ENCODE assay signal across 8 cellular contexts in genomic region chr7:142866361-142867096, GRCh38. TPM values are rescaled to one million over a fixed set of nuclear protein-coding genes. Genes with fewer than 3 reads are reported as not detected.
DNase-seq lines count a peak whose midpoint lies in the region; ATAC-seq and TF ChIP-seq lines count a peak whose summit lies in the region.

No MANE protein-coding gene starts in this region.

- H3K79me2 ChIP-seq in GM23338 (replicated peaks; ENCODE audit: insufficient read depth): no peaks in the 10 kb centered on the region

- TF ChIP-seq POLR2A in sigmoid colon (IDR thresholded peaks at IDR 0.05): no peak

- no peak overlapping the region for H2AFZ ChIP-seq in GM23338

- H3K36me3 Mint-ChIP-seq in GM23338 (ENCODE audit: low read depth): peaks cover 8% of the 10 kb centered on the region; the same call in 2 of the 3 replicates
- peaks cover 15 to 29% of the 10 kb centered on the region in 2 donors for H3K36me3 Mint-ChIP-seq in stimulated activated naive B cell treated with anti-CD40 and anti-IgM and Interleukin-4, amounts not matched to agents 10 μg/mL and 1 μg/mL and 100 μg/mL, for 72 hours

- H3K4me2 ChIP-seq in GM23338: no peak overlapping the region

- peaks cover 13% of the 10 kb centered on the region for H3K27me3 Mint-ChIP-seq in GM23338 (ENCODE audit: insufficient read depth, low read depth, poor library complexity)
- H3K27me3 Mint-ChIP-seq in stimulated activated naive B cell treated with anti-CD40 and anti-IgM and Interleukin-4, amounts not matched to agents 10 μg/mL and 1 μg/mL and 100 μg/mL, for 72 hours: no peaks in the 10 kb centered on the region

- H3K9me2 ChIP-seq in GM23338 (ENCODE audit: insufficient read depth): no peaks in the 10 kb centered on the region

- no peaks in the 10 kb centered on the region; the same call in 1 of the 2 replicates for H3K36me3 ChIP-seq in GM23338 (ENCODE audit: insufficient read depth)
- no peaks in the 10 kb centered on the region for H3K36me3 ChIP-seq in sigmoid colon

- H3K4me1 Mint-ChIP-seq in GM23338: peaks cover 32% of the 10 kb centered on the region
- peaks cover 0 to 6% of the 10 kb centered on the region in 2 donors for H3K4me1 Mint-ChIP-seq in stimulated activated naive B cell treated with anti-CD40 and anti-IgM and Interleukin-4, amounts not matched to agents 10 μg/mL and 1 μg/mL and 100 μg/mL, for 72 hours

- no peaks in the 10 kb centered on the region for H3K9me3 Mint-ChIP-seq in GM23338
- H3K9me3 Mint-ChIP-seq in stimulated activated naive B cell treated with anti-CD40 and anti-IgM and Interleukin-4, amounts not matched to agents 10 μg/mL and 1 μg/mL and 100 μg/mL, for 72 hours: no peaks in the 10 kb centered on the region

- WGBS in sigmoid colon, 2 donors: 23 to 69% methylated on average over 18 of the region's 18 CpGs

- no peaks in the 10 kb centered on the region for H4K20me1 ChIP-seq in GM23338 (replicated peaks; ENCODE audit: insufficient read depth)

- intact Hi-C loops in sigmoid colon (cut with DNase I): loop anchor here (1.0 kb wide), 1 partner anchor 12 kb away; no protein-coding TSS in a partner anchor

- no peak overlapping the region; the same call in 1 of the 2 replicates for H3K27ac Mint-ChIP-seq in GM23338
- H3K27ac Mint-ChIP-seq in stimulated activated naive B cell treated with anti-CD40 and anti-IgM and Interleukin-4, amounts not matched to agents 10 μg/mL and 1 μg/mL and 100 μg/mL, for 72 hours: no peak overlapping the region

- ATAC-seq in GM23338: peak; percentile 90
- ATAC-seq in SK-N-SH treated with all-trans-retinoic acid at 6 μM for 48 hours: peak; percentile 89
- peak; percentile 60 for ATAC-seq in foreskin keratinocyte
- no peak for ATAC-seq in HG03521 (IDR thresholded peaks at IDR 0.05; ENCODE audit: unreplicated experiment)
- no peak for ATAC-seq in stimulated activated naive B cell treated with anti-CD40 and anti-IgM and Interleukin-4, amounts not matched to agents 10 μg/mL and 1 μg/mL and 100 μg/mL, for 72 hours (replicated peaks)

- TF ChIP-seq CTCF in GM23338 (conservative IDR thresholded peaks at IDR 0.05; ENCODE audit: low read depth in 2 of 2) (peak; percentile 77 to 87), foreskin keratinocyte (conservative IDR thresholded peaks at IDR 0.05) (peak; percentile 63), sigmoid colon (IDR thresholded peaks at IDR 0.05) (peak; percentile 30 to 63 (median 49))

- no peak overlapping the region for H3K4me3 ChIP-seq in GM23338
- H3K4me3 ChIP-seq in sigmoid colon: no peak overlapping the region

- no peaks in the 10 kb centered on the region for H3F3A ChIP-seq in GM23338 (replicated peaks; ENCODE audit: low read depth)

- H3K4me1 ChIP-seq in GM23338 (ENCODE audit: insufficient read depth): peaks cover 20% of the 10 kb centered on the region
- no peaks in the 10 kb centered on the region for H3K4me1 ChIP-seq in foreskin keratinocyte
- H3K4me1 ChIP-seq in sigmoid colon: no peaks in the 10 kb centered on the region

- no peak for TF ChIP-seq EP300 in sigmoid colon (IDR thresholded peaks at IDR 0.05)

- DNase-seq in AG20443 (ENCODE audit: low spot score) (peak; percentile 46), GM23338 (ENCODE audit: low spot score) (peak; percentile 85), foreskin keratinocyte (no peak), sigmoid colon (no peak), NCI-H2196 treated with DMSO at 0.1 percent for 48 hours (lab: John Stamatoyannopoulos, UW; ENCODE audit: unreplicated experiment) (no peak)
- no peak for DNase-seq in stimulated activated naive B cell treated with anti-CD40 and anti-IgM and Interleukin-4, amounts not matched to agents 10 μg/mL and 1 μg/mL and 100 μg/mL, for 72 hours

- H3K27me3 ChIP-seq in GM23338 (ENCODE audit: insufficient read depth) (no peaks in the 10 kb centered on the region), foreskin keratinocyte (no peaks in the 10 kb centered on the region), sigmoid colon (no peaks in the 10 kb centered on the region)

- H3K9me3 ChIP-seq in sigmoid colon: no peaks in the 10 kb centered on the region

- H3K27ac ChIP-seq in GM23338 (ENCODE audit: low read depth) (no peak overlapping the region), foreskin keratinocyte (no peak overlapping the region), sigmoid colon (no peak overlapping the region)

- H3K4me3 Mint-ChIP-seq in GM23338: no peak overlapping the region
- H3K4me3 Mint-ChIP-seq in stimulated activated naive B cell treated with anti-CD40 and anti-IgM and Interleukin-4, amounts not matched to agents 10 μg/mL and 1 μg/mL and 100 μg/mL, for 72 hours: no peak overlapping the region

TF ChIP-seq in GM23338, 12 proteins besides CTCF, POLR2A, EP300 and RAD21:
- TF ChIP-seq ETS1 (IDR thresholded peaks at IDR 0.05): no peak
TF ChIP-seq in GM23338: peak in this region for 0.

TF ChIP-seq in SK-N-SH treated with all-trans-retinoic acid at 6 μM for 48 hours, 23 proteins besides CTCF, POLR2A, EP300 and RAD21 (continues in another document):
- TF ChIP-seq ZFP3 (CRISPR knock-in tag; IDR thresholded peaks at IDR 0.05) (no peak), GLIS3 (CRISPR knock-in tag; IDR thresholded peaks at IDR 0.05) (no peak), ARNTL (CRISPR knock-in tag; IDR thresholded peaks at IDR 0.05; ENCODE audit: borderline replicate concordance, low read depth) (no peak), TCF4 (CRISPR knock-in tag; IDR thresholded peaks at IDR 0.05; ENCODE audit: borderline replicate concordance) (no peak), CREB5 (CRISPR knock-in tag; IDR thresholded peaks at IDR 0.05; ENCODE audit: low read depth) (no peak), ESRRG (CRISPR knock-in tag; IDR thresholded peaks at IDR 0.05) (no peak), ISL1 (CRISPR knock-in tag; IDR thresholded peaks at IDR 0.05) (no peak), ZFP30 (CRISPR knock-in tag; IDR thresholded peaks at IDR 0.05) (no peak), ZNF565 (CRISPR knock-in tag; conservative IDR thresholded peaks at IDR 0.05; ENCODE audit: low read depth) (no peak), PATZ1 (CRISPR knock-in tag; IDR thresholded peaks at IDR 0.05; ENCODE audit: borderline replicate concordance) (no peak), ZNF8 (CRISPR knock-in tag; IDR thresholded peaks at IDR 0.05) (no peak), CSRNP3 (CRISPR knock-in tag; IDR thresholded peaks at IDR 0.05) (no peak), CSDC2 (CRISPR knock-in tag; IDR thresholded peaks at IDR 0.05) (no peak), TOX (CRISPR knock-in tag; IDR thresholded peaks at IDR 0.05; ENCODE audit: borderline replicate concordance) (no peak), PPARA (CRISPR knock-in tag; IDR thresholded peaks at IDR 0.05; ENCODE audit: borderline replicate concordance) (no peak), OSR1 (CRISPR knock-in tag; IDR thresholded peaks at IDR 0.05) (no peak), RARB (CRISPR knock-in tag; IDR thresholded peaks at IDR 0.05) (no peak)

RNA-seq across cellular contexts. Expression of gene EPHB6, which starts 11.7 kb away (rescaled TPM):
- 18.1 and 20.8 TPM in 2 replicates for total RNA-seq in GM23338 (2014; rRNA removed; shearing (Covaris generic))
- polyA plus RNA-seq in GM23338 (2016; fragmentation: Nextera tagmentation; extraction: Ambion mirVana) (27.5 and 33.2 TPM in 2 replicates), foreskin keratinocyte (0.87 and 1.5 TPM in 2 replicates), sigmoid colon (1 to 10 TPM; 1.2 to 5.6 (median 1.2) TPM)
- total RNA-seq in foreskin keratinocyte (0.78 and 1.6 TPM in 2 replicates), sigmoid colon (10 to 100 TPM in 2 of 4 donors, 1 to 10 TPM in 2; 6.7 to 13.6 (median 10.2) TPM)

RNA-seq across cellular contexts. Expression of gene TRPV6, which starts 19.0 kb away (rescaled TPM):
- 0.43 and 0.80 TPM in 2 replicates for total RNA-seq in GM23338 (2014; rRNA removed; shearing (Covaris generic))
- polyA plus RNA-seq in GM23338 (2016; fragmentation: Nextera tagmentation; extraction: Ambion mirVana) (0.08 and 0.17 TPM in 2 replicates), foreskin keratinocyte (0.09 and 0.17 TPM in 2 replicates), sigmoid colon (under 1 TPM in 2 of 3 donors, not detected in 1; 0.19 to 0.60 TPM)
- total RNA-seq in foreskin keratinocyte (0.07 and 0.24 TPM in 2 replicates), sigmoid colon (not detected)

Comparison
In these comparisons a context has a peak if more than half of its experiments do, and no peak if none do; other contexts are left out.
1. DNase-seq: peak in AG20443 (single experiment) and GM23338 (single experiment); none in foreskin keratinocyte (0 of 2), sigmoid colon (single experiment), NCI-H2196 treated with DMSO at 0.1 percent for 48 hours (single experiment) and stimulated activated naive B cell treated with anti-CD40 and anti-IgM and Interleukin-4, amounts not matched to agents 10 μg/mL and 1 μg/mL and 100 μg/mL, for 72 hours (single experiment).
2. ATAC-seq: peak in GM23338 (single experiment), SK-N-SH treated with all-trans-retinoic acid at 6 μM for 48 hours (single experiment) and foreskin keratinocyte (single experiment); none in HG03521 (single experiment) and stimulated activated naive B cell treated with anti-CD40 and anti-IgM and Interleukin-4, amounts not matched to agents 10 μg/mL and 1 μg/mL and 100 μg/mL, for 72 hours (0 of 2).
3. Peak in every context shown above with its lines, with median percentiles within 50 percentile points of each other: CTCF ChIP-seq.